In genomic region chr11:15969701-15970329, GRCh38 we compare ENCODE assay signal across 8 cellular contexts.
DNase-seq lines count a peak whose midpoint lies in the region; ATAC-seq, FAIRE-seq and TF ChIP-seq lines count a peak whose summit lies in the region.

No MANE protein-coding gene starts in this region.

- H3K27ac Mint-ChIP-seq in astrocyte (ENCODE audit: unreplicated experiment) (peak overlapping the region; percentile 36), GM23338 (no peak overlapping the region)

- H4K20me1 ChIP-seq in astrocyte (ENCODE audit: insufficient read depth, low read length) (no peaks in the 10 kb centered on the region), GM23338 (replicated peaks; ENCODE audit: insufficient read depth) (no peaks in the 10 kb centered on the region)

- peaks cover 2% of the 10 kb centered on the region for H3K36me3 Mint-ChIP-seq in astrocyte (ENCODE audit: low read depth, unreplicated experiment)
- H3K36me3 Mint-ChIP-seq in GM23338 (ENCODE audit: low read depth), result no peaks in the 10 kb centered on the region

- H3K4me3 Mint-ChIP-seq in astrocyte (ENCODE audit: unreplicated experiment) (no peak overlapping the region), GM23338 (no peak overlapping the region)

- peak; percentile 56 for ATAC-seq in HG02870 (IDR thresholded peaks at IDR 0.05; ENCODE audit: unreplicated experiment)
- no peak for ATAC-seq in GM21737 (IDR thresholded peaks at IDR 0.05; ENCODE audit: unreplicated experiment)
- ATAC-seq in GM23338, result no peak

- no peaks in the 10 kb centered on the region for H3F3A ChIP-seq in GM23338 (replicated peaks; ENCODE audit: low read depth)

- H3K27me3 Mint-ChIP-seq in astrocyte (ENCODE audit: low read depth, unreplicated experiment) (no peaks in the 10 kb centered on the region), GM23338 (ENCODE audit: insufficient read depth, low read depth, poor library complexity) (peaks cover 2% of the 10 kb centered on the region)

- TF ChIP-seq CTCF in astrocyte (IDR thresholded peaks at IDR 0.05; ENCODE audit: insufficient read depth, low read depth, low read length), result no peak
- no peak for TF ChIP-seq CTCF in GM23338 (conservative IDR thresholded peaks at IDR 0.05; ENCODE audit: low read depth in 2 of 2)
- no peak for TF ChIP-seq CTCF in WERI-Rb-1 (IDR thresholded peaks at IDR 0.05; ENCODE audit: low read depth, low read length)

- H3K9ac ChIP-seq in astrocyte (ENCODE audit: low read length), result peak overlapping the region; percentile 44

- H3K4me1 Mint-ChIP-seq in astrocyte (ENCODE audit: low read depth, unreplicated experiment), result peaks cover 27% of the 10 kb centered on the region
- peaks cover 14% of the 10 kb centered on the region; the same call in 2 of the 3 replicates for H3K4me1 Mint-ChIP-seq in GM23338

- peak; percentile 52 for FAIRE-seq in astrocyte (lab: Jason Lieb, UNC)

- DNase-seq in Ammon's horn (ENCODE audit: low spot score), result peak; percentile 64
- DNase-seq in astrocyte (ENCODE audit: low read depth), result peak; percentile 81
- DNase-seq in medulla oblongata (ENCODE audit: extremely low spot score), result peak; percentile 8
- no peak for DNase-seq in DMS79 (lab: John Stamatoyannopoulos, UW)
- DNase-seq in GM23338 (ENCODE audit: low spot score), result no peak
- no peak for DNase-seq in WERI-Rb-1

- H3K79me2 ChIP-seq in astrocyte (ENCODE audit: insufficient read depth, low read length) (no peaks in the 10 kb centered on the region), GM23338 (replicated peaks; ENCODE audit: insufficient read depth) (no peaks in the 10 kb centered on the region)

- no peaks in the 10 kb centered on the region for H3K9me3 Mint-ChIP-seq in astrocyte (ENCODE audit: unreplicated experiment)
- no peaks in the 10 kb centered on the region for H3K9me3 Mint-ChIP-seq in GM23338

- no peak overlapping the region for H3K4me3 ChIP-seq in astrocyte (ENCODE audit: insufficient read depth, low read depth, low read length)
- H3K4me3 ChIP-seq in GM23338, result no peak overlapping the region
- H3K4me3 ChIP-seq in WERI-Rb-1 (ENCODE audit: low read depth, low read length), result no peak overlapping the region

- H3K4me2 ChIP-seq in astrocyte (ENCODE audit: low read length), result peak overlapping the region; percentile 78
- H3K4me2 ChIP-seq in GM23338, result no peak overlapping the region

- H3K36me3 ChIP-seq in astrocyte (ENCODE audit: insufficient read depth, low read length), result no peaks in the 10 kb centered on the region
- no peaks in the 10 kb centered on the region for H3K36me3 ChIP-seq in GM23338 (ENCODE audit: insufficient read depth)
- H3K36me3 ChIP-seq in WERI-Rb-1, result no peaks in the 10 kb centered on the region

- peak overlapping the region; percentile 54 for H3K27ac ChIP-seq in astrocyte (ENCODE audit: low read depth, low read length)
- H3K27ac ChIP-seq in GM23338 (ENCODE audit: low read depth), result no peak overlapping the region
- no peak overlapping the region for H3K27ac ChIP-seq in WERI-Rb-1

- H3K9me2 ChIP-seq in GM23338 (ENCODE audit: insufficient read depth), result no peaks in the 10 kb centered on the region

- peak overlapping the region; percentile 77 for H2AFZ ChIP-seq in astrocyte (ENCODE audit: low read depth, low read length)
- H2AFZ ChIP-seq in GM23338, result no peak overlapping the region; the same call in 1 of the 2 replicates

- H3K4me1 ChIP-seq in astrocyte (ENCODE audit: insufficient read depth, low read length) (peaks cover 19% of the 10 kb centered on the region), GM23338 (ENCODE audit: insufficient read depth) (peaks cover 6% of the 10 kb centered on the region; the same call in 1 of the 2 replicates)

- H3K9me3 ChIP-seq in astrocyte (ENCODE audit: insufficient read depth, low read depth, low read length), result no peaks in the 10 kb centered on the region
- no peaks in the 10 kb centered on the region for H3K9me3 ChIP-seq in WERI-Rb-1 (ENCODE audit: severe bottlenecking)

- no peaks in the 10 kb centered on the region for H3K27me3 ChIP-seq in astrocyte (ENCODE audit: insufficient read depth, low read length)
- H3K27me3 ChIP-seq in GM23338 (ENCODE audit: insufficient read depth), result no peaks in the 10 kb centered on the region
- H3K27me3 ChIP-seq in WERI-Rb-1 (ENCODE audit: insufficient read depth, low read depth, severe bottlenecking), result no peaks in the 10 kb centered on the region

TF ChIP-seq in GM23338, 12 proteins besides CTCF, POLR2A, EP300 and RAD21 (continues in another document):
- TF ChIP-seq CREB1 (CRISPR knock-in tag; IDR thresholded peaks at IDR 0.05; ENCODE audit: low read depth) (no peak), NANOG (IDR thresholded peaks at IDR 0.05; ENCODE audit: borderline replicate concordance) (no peak), STAT1 (IDR thresholded peaks at IDR 0.05; ENCODE audit: unreplicated experiment) (no peak), REST (IDR thresholded peaks at IDR 0.05; ENCODE audit: unreplicated experiment) (no peak), EZH2 (IDR thresholded peaks at IDR 0.05; ENCODE audit: low read depth, unreplicated experiment) (no peak), EZH2phosphoT487 (IDR thresholded peaks at IDR 0.05; ENCODE audit: unreplicated experiment) (no peak), ZNF331 (CRISPR knock-in tag; IDR thresholded peaks at IDR 0.05; ENCODE audit: low read depth) (no peak)

Comparison
In these comparisons a context has a peak if more than half of its experiments do, and no peak if none do; other contexts are left out.
1. DNase-seq: peak in Ammon's horn (single experiment), astrocyte (single experiment) and medulla oblongata (single experiment); none in DMS79 (single experiment), GM23338 (single experiment) and WERI-Rb-1 (single experiment).